In the genomic region with DNA sequence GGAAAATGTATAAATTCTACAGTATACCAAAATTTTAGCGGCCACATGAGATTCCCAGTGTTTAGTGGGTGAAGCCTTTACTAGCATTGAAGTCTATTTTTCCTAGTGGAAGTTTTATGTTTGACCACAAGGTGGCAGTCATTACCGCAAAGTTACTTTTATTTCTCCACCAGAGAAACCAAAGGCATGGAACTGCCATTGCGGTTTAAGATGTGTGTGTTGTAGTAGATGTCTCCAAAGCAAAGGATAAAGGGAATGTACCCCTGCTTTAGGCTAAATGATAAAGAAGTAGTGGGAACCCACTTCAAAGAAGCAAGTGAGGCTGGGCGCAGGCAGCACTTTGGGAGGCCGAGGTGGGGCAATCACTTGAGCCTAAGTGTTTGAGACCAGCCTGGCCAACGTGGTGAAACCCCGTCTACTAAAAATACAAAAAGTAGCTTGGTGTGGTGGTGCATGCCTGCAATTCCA, we compare ENCODE assay signal across 8 cellular contexts.
DNase-seq lines count a peak whose midpoint lies in the region; ATAC-seq and TF ChIP-seq lines count a peak whose summit lies in the region.

No MANE protein-coding gene starts in this region.

- H4K20me1 ChIP-seq in fibroblast of lung (ENCODE audit: control insufficient read depth, extremely low read depth, insufficient read depth, low read length), result no peaks in the 10 kb centered on the region

- H3K27ac ChIP-seq in WERI-Rb-1 (peak overlapping the region; percentile 56), fibroblast of lung (ENCODE audit: insufficient read depth, low read length) (no peak overlapping the region), neuronal stem cell (replicated peaks; ENCODE audit: low read length) (no peak overlapping the region)

- H2AK5ac ChIP-seq in neuronal stem cell (ENCODE audit: low read depth, low read length), result no peak overlapping the region

- H3K4me1 ChIP-seq in fibroblast of lung (ENCODE audit: control insufficient read depth, extremely low read depth, insufficient read depth, low read length) (peaks cover 14% of the 10 kb centered on the region), neuronal stem cell (ENCODE audit: control insufficient read depth in 2 of 2, insufficient read depth in 1 of 2, low read depth in 1 of 2, low read length in 2 of 2) (peaks cover 4 to 5% of the 10 kb centered on the region in 2 donors)

- DNase-seq in DMS114 treated with DMSO at 0.1 percent for 48 hours (lab: John Stamatoyannopoulos, UW; ENCODE audit: unreplicated experiment), result peak; percentile 53
- DNase-seq in NCI-H2107 treated with DMSO at 0.1 percent for 48 hours (lab: John Stamatoyannopoulos, UW; ENCODE audit: unreplicated experiment), result peak; percentile 95
- no peak for DNase-seq in WERI-Rb-1
- DNase-seq in fibroblast of lung (ENCODE audit: low read depth in 2 of 2), result peak; percentile 64 to 85
- peak; percentile 65 for DNase-seq in neuronal stem cell (ENCODE audit: low spot score)

- H3K18ac ChIP-seq in neuronal stem cell (ENCODE audit: low read length), result no peak overlapping the region

- no peak overlapping the region for H4K91ac ChIP-seq in neuronal stem cell (ENCODE audit: low read depth, low read length, poor library complexity)

- H3K27me3 ChIP-seq in WERI-Rb-1 (ENCODE audit: insufficient read depth, low read depth, severe bottlenecking), result no peaks in the 10 kb centered on the region
- no peaks in the 10 kb centered on the region for H3K27me3 ChIP-seq in fibroblast of lung (ENCODE audit: control insufficient read depth, insufficient read depth, low read length)
- H3K27me3 ChIP-seq in neuronal stem cell (ENCODE audit: control insufficient read depth in 3 of 3, insufficient read depth in 3 of 3, low read depth in 1 of 3, low read length in 3 of 3), result peaks cover 0 to 15% (median 0%) of the 10 kb centered on the region in 3 experiments

- H3K9me3 ChIP-seq in WERI-Rb-1 (ENCODE audit: severe bottlenecking) (no peaks in the 10 kb centered on the region), fibroblast of lung (ENCODE audit: control insufficient read depth, insufficient read depth, low read depth, low read length) (no peaks in the 10 kb centered on the region), neuronal stem cell (replicated peaks in 1 of 2; ENCODE audit: control insufficient read depth in 2 of 2, insufficient read depth in 1 of 2, low read depth in 1 of 2, low read length in 2 of 2) (no peaks in the 10 kb centered on the region)

- H3K23ac ChIP-seq in neuronal stem cell (ENCODE audit: low read depth, low read length, poor library complexity), result no peak overlapping the region

- H3K4me2 ChIP-seq in fibroblast of lung (ENCODE audit: extremely low read depth, insufficient read depth, low read length), result no peak overlapping the region
- no peak overlapping the region for H3K4me2 ChIP-seq in neuronal stem cell (ENCODE audit: insufficient read depth, low read length, poor library complexity, severe bottlenecking)

- H3K4me3 ChIP-seq in WERI-Rb-1 (ENCODE audit: low read depth, low read length) (no peak overlapping the region), fibroblast of lung (replicated peaks in 1 of 4; ENCODE audit: control extremely low read depth in 1 of 4, insufficient read depth in 1 of 4, low read depth in 3 of 4, low read length in 4 of 4) (no peak overlapping the region), neuronal stem cell (ENCODE audit: low read length in 2 of 2) (no peak overlapping the region)

- ATAC-seq in GM21619 (IDR thresholded peaks at IDR 0.05; ENCODE audit: unreplicated experiment) (peak; percentile 52), HG02642 (IDR thresholded peaks at IDR 0.05; ENCODE audit: poor library complexity, unreplicated experiment) (no peak), GM18858 (IDR thresholded peaks at IDR 0.05; ENCODE audit: unreplicated experiment) (no peak)

- TF ChIP-seq CTCF in WERI-Rb-1 (IDR thresholded peaks at IDR 0.05; ENCODE audit: low read depth, low read length), result peak; percentile 30; the same call in 1 of the 2 replicates
- TF ChIP-seq CTCF in fibroblast of lung (conservative IDR thresholded peaks at IDR 0.05 in 1 of 2, IDR thresholded peaks at IDR 0.05 in 1 of 2; ENCODE audit: low read depth in 1 of 2, low read length in 2 of 2), result peak; percentile 48 to 60

- no peak overlapping the region for H2BK5ac ChIP-seq in neuronal stem cell (ENCODE audit: low read length)

- no peaks in the 10 kb centered on the region for H3K79me2 ChIP-seq in fibroblast of lung (ENCODE audit: control insufficient read depth, insufficient read depth, low read length)

- H2AFZ ChIP-seq in fibroblast of lung (ENCODE audit: low read length) (no peak overlapping the region), neuronal stem cell (ENCODE audit: low read length) (no peak overlapping the region)

- no peak overlapping the region for H2BK12ac ChIP-seq in neuronal stem cell (ENCODE audit: low read length)

- no peak overlapping the region for H3K9ac ChIP-seq in fibroblast of lung (ENCODE audit: insufficient read depth, low read length)
- H3K9ac ChIP-seq in neuronal stem cell (ENCODE audit: low read depth, low read length, poor library complexity), result no peak overlapping the region

- no peak overlapping the region for H2BK15ac ChIP-seq in neuronal stem cell (ENCODE audit: low read length)

- no CpG with 5 or more reads among the region's 7 CpGs for WGBS in neuronal stem cell (ENCODE audit: extremely low coverage in 2 of 2, insufficient read length in 2 of 2, insufficient replicate concordance in 1 of 2), 2 donors

- no peak overlapping the region for H2BK120ac ChIP-seq in neuronal stem cell (ENCODE audit: low read depth, low read length)

- no peak overlapping the region for H4K8ac ChIP-seq in neuronal stem cell (ENCODE audit: low read depth, low read length)

- H3K79me1 ChIP-seq in neuronal stem cell (ENCODE audit: low read depth, low read length), result no peaks in the 10 kb centered on the region

- no peak overlapping the region for H3K4ac ChIP-seq in neuronal stem cell (ENCODE audit: low read length)

- H3K14ac ChIP-seq in neuronal stem cell (ENCODE audit: low read length), result no peak overlapping the region

- H3K36me3 ChIP-seq in WERI-Rb-1, result no peaks in the 10 kb centered on the region
- no peaks in the 10 kb centered on the region for H3K36me3 ChIP-seq in fibroblast of lung (ENCODE audit: control insufficient read depth, insufficient read depth, low read length)
- no peaks in the 10 kb centered on the region for H3K36me3 ChIP-seq in neuronal stem cell (replicated peaks in 1 of 2; ENCODE audit: control insufficient read depth in 2 of 2, insufficient read depth in 2 of 2, low read length in 2 of 2)
